ENCODE assay signal across 12 cellular contexts in genomic region chr4:38678078-38678477, GRCh38. TPM values are rescaled to one million over a fixed set of nuclear protein-coding genes. Genes with fewer than 3 reads are reported as not detected.
DNase-seq lines count a peak whose midpoint lies in the region; ATAC-seq and TF ChIP-seq lines count a peak whose summit lies in the region.
"Had no signal": no experiment of that assay in that cellular context is flagged by ENCODE, and none has a peak within 500 bp of the region (broad histone marks: within the 10 kb centered on the region; RNA-seq: fewer than 3 reads in every experiment).

No MANE protein-coding gene starts in this region.

- H3K14ac ChIP-seq in mesenchymal stem cell (ENCODE audit: low read length in 2 of 2) = no peak overlapping the region

- no peak overlapping the region for H3K4ac ChIP-seq in mesenchymal stem cell (ENCODE audit: low read depth in 1 of 2, low read length in 2 of 2)

- no peak overlapping the region for H3K4me3 ChIP-seq in choroid plexus epithelial cell (ENCODE audit: low read depth, low read length)
- no peak overlapping the region for H3K4me3 ChIP-seq in mesenchymal stem cell (ENCODE audit: insufficient read depth in 1 of 2, low read depth in 1 of 2, low read length in 2 of 2)
- no peak overlapping the region for H3K4me3 ChIP-seq in tibial nerve
- H3K4me3 ChIP-seq: ovary had no signal

- no peaks in the 10 kb centered on the region for H3K9me3 Mint-ChIP-seq in activated CD4-positive, alpha-beta T cell treated with anti-CD3 and anti-CD28 coated beads for 36 hours (ENCODE audit: low read depth)

- no peak for TF ChIP-seq CTCF in choroid plexus epithelial cell (conservative IDR thresholded peaks at IDR 0.05; ENCODE audit: low read depth, low read length)
- TF ChIP-seq CTCF in tibial nerve (IDR thresholded peaks at IDR 0.05) = no peak

- no peak overlapping the region for H3K18ac ChIP-seq in mesenchymal stem cell (ENCODE audit: low read depth in 1 of 2, low read length in 2 of 2)

- H3K27ac Mint-ChIP-seq in activated CD4-positive, alpha-beta T cell treated with anti-CD3 and anti-CD28 coated beads for 36 hours = peak overlapping the region; percentile 15

- H2BK5ac ChIP-seq in mesenchymal stem cell (ENCODE audit: low read depth, low read length, poor library complexity, severe bottlenecking) = no peak overlapping the region

- H3K27me3 ChIP-seq in mesenchymal stem cell (ENCODE audit: control insufficient read depth in 1 of 2, insufficient read depth in 1 of 2, low read length in 2 of 2) (no peaks in the 10 kb centered on the region), tibial nerve (no peaks in the 10 kb centered on the region)
- H3K27me3 ChIP-seq: ovary had no signal

- H3K4me1 ChIP-seq in mesenchymal stem cell (ENCODE audit: control insufficient read depth, insufficient read depth, low read depth, low read length) (peaks cover 19% of the 10 kb centered on the region), tibial nerve (peaks cover 0 to 99% (median 62%) of the 10 kb centered on the region in 4 donors)

- H3K36me3 ChIP-seq in mesenchymal stem cell (ENCODE audit: control insufficient read depth in 1 of 2, insufficient read depth in 2 of 2, low read depth in 1 of 2, low read length in 2 of 2) = peaks cover 13 to 28% of the 10 kb centered on the region in 2 experiments
- H3K36me3 ChIP-seq in tibial nerve = peaks cover 0 to 21% (median 0%) of the 10 kb centered on the region in 3 donors
- H3K36me3 ChIP-seq: ovary had no signal

- no peak overlapping the region for H2AFZ ChIP-seq in mesenchymal stem cell (ENCODE audit: low read depth, low read length)

- no peak for ATAC-seq in activated CD4-positive, alpha-beta T cell treated with anti-CD3 and anti-CD28 coated beads for 36 hours

- H3K4me2 ChIP-seq in mesenchymal stem cell (ENCODE audit: low read length, poor library complexity, severe bottlenecking) = no peak overlapping the region

- no peak for TF ChIP-seq POLR2A in tibial nerve (IDR thresholded peaks at IDR 0.05)

- peaks cover 77% of the 10 kb centered on the region for H3K4me1 Mint-ChIP-seq in activated CD4-positive, alpha-beta T cell treated with anti-CD3 and anti-CD28 coated beads for 36 hours

- H3K9me3 ChIP-seq in mesenchymal stem cell (ENCODE audit: control insufficient read depth, low read length) (no peaks in the 10 kb centered on the region), tibial nerve (no peaks in the 10 kb centered on the region)
- H3K9me3 ChIP-seq: ovary had no signal

- H3K27ac ChIP-seq in mesenchymal stem cell (ENCODE audit: low read length, poor library complexity, severe bottlenecking) (no peak overlapping the region), tibial nerve (peak overlapping the region in 3 of 4 donors; percentile 48 to 99 (median 82))
- H3K27ac ChIP-seq: ovary had no signal

- CTCF ChIA-PET in activated CD4-positive, alpha-beta T cell treated with anti-CD3 and anti-CD28 coated beads for 36 hours (lab: Charles Lee) = interaction anchor here (1.0 to 4.9 kb wide), 7 partner anchors 9 to 498 kb away, joined by 3 to 112 read pairs (median 10); no protein-coding TSS in a partner anchor

- H3K27me3 Mint-ChIP-seq in activated CD4-positive, alpha-beta T cell treated with anti-CD3 and anti-CD28 coated beads for 36 hours = no peaks in the 10 kb centered on the region

- WGBS in mesenchymal stem cell = 22% methylated on average over 4 of the region's 5 CpGs
- 20 to 27% methylated on average over 5 of the region's 5 CpGs for WGBS in tibial nerve, 2 donors

- DNase-seq in activated CD4-positive, alpha-beta T cell treated with anti-CD3 and anti-CD28 coated beads for 36 hours = no peak
- no peak for DNase-seq in activated CD4-positive, alpha-beta T cell treated with anti-CD3 and anti-CD28 coated beads, Interleukin-2, amount 50 U/mL, for 4 hours
- DNase-seq in choroid plexus epithelial cell (ENCODE audit: low read depth) (peak; percentile 89), mesenchymal stem cell (peak; percentile 95), tibial nerve (ENCODE audit: low spot score in 2 of 2) (peak in 1 of 2 donors; percentile 42), NCI-H510A (lab: John Stamatoyannopoulos, UW) (no peak), NCI-H1417 treated with DMSO at 0.1 percent for 48 hours (lab: John Stamatoyannopoulos, UW) (no peak)
- DNase-seq in activated CD8-positive, alpha-beta memory T cell treated with anti-CD3 and anti-CD28 coated beads, Interleukin-2, amount 50 U/mL, for 48 hours = no peak
- DNase-seq: ACHN; activated CD8-positive, alpha-beta memory T cell treated with anti-CD3 and anti-CD28 coated beads, Interleukin-2, amount 50 U/mL, for 4 hours; ovary; stimulated activated naive CD4-positive, alpha-beta T cell treated with Interleukin-2 at 50 U/mL for 16 hours had no signal

- no peak overlapping the region for H3K4me3 Mint-ChIP-seq in activated CD4-positive, alpha-beta T cell treated with anti-CD3 and anti-CD28 coated beads for 36 hours

- no peak overlapping the region for H2BK120ac ChIP-seq in mesenchymal stem cell (ENCODE audit: low read depth, low read length)

- POLR2A ChIA-PET in activated CD4-positive, alpha-beta T cell treated with anti-CD3 and anti-CD28 coated beads for 36 hours (lab: Charles Lee) = interaction anchor here (0.6 kb wide), 1 partner anchor 504 kb away, joined by 4 read pairs; no protein-coding TSS in a partner anchor

- TF ChIP-seq EP300 in tibial nerve (IDR thresholded peaks at IDR 0.05) = peak; percentile 24 to 80

- H3K79me1 ChIP-seq in mesenchymal stem cell (replicated peaks; ENCODE audit: low read length, poor library complexity, severe bottlenecking) = peaks cover 6% of the 10 kb centered on the region

- no peak overlapping the region for H4K91ac ChIP-seq in mesenchymal stem cell (ENCODE audit: low read length)

- no peak overlapping the region for H4K8ac ChIP-seq in mesenchymal stem cell (ENCODE audit: low read length)

- H3K36me3 Mint-ChIP-seq in activated CD4-positive, alpha-beta T cell treated with anti-CD3 and anti-CD28 coated beads for 36 hours (ENCODE audit: low read depth) = peaks cover 10% of the 10 kb centered on the region

- H3K9ac ChIP-seq in mesenchymal stem cell (ENCODE audit: low read length) = peak overlapping the region; percentile 33

- H3K23ac ChIP-seq in mesenchymal stem cell (ENCODE audit: low read length in 2 of 2) = no peak overlapping the region

- H2AK5ac ChIP-seq in mesenchymal stem cell (ENCODE audit: low read length, severe bottlenecking) = no peak overlapping the region

- intact Hi-C loops in activated CD4-positive, alpha-beta T cell treated with anti-CD3 and anti-CD28 coated beads for 36 hours (cut with DNase I, micrococcal nuclease) = loop anchor here in 1 of 2 experiments (5.0 kb wide), 1 partner anchor 54 kb away; no protein-coding TSS in a partner anchor

- H2BK12ac ChIP-seq in mesenchymal stem cell (ENCODE audit: low read length in 2 of 2) = no peak overlapping the region

- H2BK15ac ChIP-seq in mesenchymal stem cell (ENCODE audit: low read depth, poor library complexity, severe bottlenecking) = no peak overlapping the region

RNA-seq across cellular contexts. Expression of gene KLF3, which starts 14.1 kb away (rescaled TPM):
- 1 to 10 TPM; 6.1 to 6.2 TPM for total RNA-seq in activated CD4-positive, alpha-beta T cell treated with anti-CD3 and anti-CD28 coated beads for 36 hours
- polyA plus RNA-seq in mesenchymal stem cell (2013, experiment 1 of 2) = 35.1 TPM
- 35.0 TPM for polyA plus RNA-seq in mesenchymal stem cell (2013, experiment 2 of 2)
- 10 to 100 TPM; 36.3 to 70.1 (median 38.4) TPM for total RNA-seq in tibial nerve

Comparison
In these comparisons a context has a peak if more than half of its experiments do, and no peak if none do; other contexts are left out.
1. DNase-seq: peak in choroid plexus epithelial cell (single experiment) and mesenchymal stem cell (single experiment); none in activated CD4-positive, alpha-beta T cell treated with anti-CD3 and anti-CD28 coated beads for 36 hours (single experiment), activated CD4-positive, alpha-beta T cell treated with anti-CD3 and anti-CD28 coated beads, Interleukin-2, amount 50 U/mL, for 4 hours (0 of 2), NCI-H510A (single experiment), activated CD8-positive, alpha-beta memory T cell treated with anti-CD3 and anti-CD28 coated beads, Interleukin-2, amount 50 U/mL, for 48 hours (single experiment) and NCI-H1417 treated with DMSO at 0.1 percent for 48 hours (single experiment).
2. RNA of gene KLF3, which starts 14.1 kb away (total RNA-seq): 36.3 to 70.1 TPM in tibial nerve; 6.1 to 6.2 TPM in activated CD4-positive, alpha-beta T cell treated with anti-CD3 and anti-CD28 coated beads for 36 hours; every median in the first group is over 4 times any median in the second.